In genomic region chr3:151276038-151277027, GRCh38 we compare ENCODE assay signal across 10 cellular contexts. TPM values are rescaled to one million over a fixed set of nuclear protein-coding genes. Genes with fewer than 3 reads are reported as not detected.
DNase-seq lines count a peak whose midpoint lies in the region; ATAC-seq and TF ChIP-seq lines count a peak whose summit lies in the region.
"Had no signal": no experiment of that assay in that cellular context is flagged by ENCODE, and none has a peak within 500 bp of the region (broad histone marks: within the 10 kb centered on the region; RNA-seq: fewer than 3 reads in every experiment).

No MANE protein-coding gene starts in this region.

- no peak for TF ChIP-seq CTCF in psoas muscle (IDR thresholded peaks at IDR 0.05)

- H3K4me1 Mint-ChIP-seq in stimulated activated naive B cell treated with anti-CD40 and anti-IgM and Interleukin-4, amounts not matched to agents 10 μg/mL and 1 μg/mL and 100 μg/mL, for 72 hours, result peaks cover 45 to 84% of the 10 kb centered on the region in 2 donors

- no peaks in the 10 kb centered on the region for H3K36me3 ChIP-seq in psoas muscle (ENCODE audit: insufficient read depth in 1 of 2, low read depth in 1 of 2)

- 81 to 87% (median 84%) methylated on average over 8 of the region's 8 CpGs for WGBS in psoas muscle, 3 donors

- H3K27me3 ChIP-seq in psoas muscle (ENCODE audit: insufficient read depth in 3 of 3, low read length in 2 of 3), result no peaks in the 10 kb centered on the region

- H3K4me1 ChIP-seq in psoas muscle, result no peaks in the 10 kb centered on the region

- H3K9me3 ChIP-seq in psoas muscle, result no peaks in the 10 kb centered on the region

- H3K27ac Mint-ChIP-seq in stimulated activated naive B cell treated with anti-CD40 and anti-IgM and Interleukin-4, amounts not matched to agents 10 μg/mL and 1 μg/mL and 100 μg/mL, for 72 hours, result peak overlapping the region; percentile 90

- H3K4me3 ChIP-seq in psoas muscle, result no peak overlapping the region

- intact Hi-C loops in psoas muscle (cut with DNase I), result loop anchor here in 1 of 2 donors (10.0 kb wide), 1 partner anchor 552 kb away; no protein-coding TSS in a partner anchor

- ATAC-seq in HG02973 (IDR thresholded peaks at IDR 0.05; ENCODE audit: unreplicated experiment) (peak; percentile 64), HG03439 (IDR thresholded peaks at IDR 0.05; ENCODE audit: unreplicated experiment) (no peak), psoas muscle (no peak)
- peak; percentile 82 to 85 for ATAC-seq in stimulated activated naive B cell treated with anti-CD40 and anti-IgM and Interleukin-4, amounts not matched to agents 10 μg/mL and 1 μg/mL and 100 μg/mL, for 72 hours (replicated peaks)

- DNase-seq in activated CD8-positive, alpha-beta memory T cell treated with anti-CD3 and anti-CD28 coated beads, Interleukin-2, amount 50 U/mL, for 4 hours, result peak; percentile 15
- no peak for DNase-seq in activated CD8-positive, alpha-beta memory T cell treated with anti-CD3 and anti-CD28 coated beads, Interleukin-2, amount 50 U/mL, for 48 hours
- DNase-seq in activated CD4-positive, alpha-beta T cell treated with anti-CD3 and anti-CD28 coated beads, Interleukin-2, amount 50 U/mL, for 4 hours, result peak; percentile 4 to 15
- DNase-seq in stimulated activated naive B cell treated with anti-CD40 and anti-IgM and Interleukin-4, amounts not matched to agents 10 μg/mL and 1 μg/mL and 100 μg/mL, for 72 hours, result peak; percentile 43
- DNase-seq in substantia nigra (lab: John Stamatoyannopoulos, UW) (no peak), psoas muscle (no peak)

- H3K4me3 Mint-ChIP-seq in stimulated activated naive B cell treated with anti-CD40 and anti-IgM and Interleukin-4, amounts not matched to agents 10 μg/mL and 1 μg/mL and 100 μg/mL, for 72 hours, result peak overlapping the region; percentile 71 to 72

- no peaks in the 10 kb centered on the region for H3K27me3 Mint-ChIP-seq in stimulated activated naive B cell treated with anti-CD40 and anti-IgM and Interleukin-4, amounts not matched to agents 10 μg/mL and 1 μg/mL and 100 μg/mL, for 72 hours

- H3K27ac ChIP-seq in substantia nigra (ENCODE audit: low read depth, low read length, poor library complexity, severe bottlenecking) (no peak overlapping the region), psoas muscle (no peak overlapping the region)

- no peaks in the 10 kb centered on the region for H3K9me3 Mint-ChIP-seq in stimulated activated naive B cell treated with anti-CD40 and anti-IgM and Interleukin-4, amounts not matched to agents 10 μg/mL and 1 μg/mL and 100 μg/mL, for 72 hours

- no peaks in the 10 kb centered on the region for H3K36me3 Mint-ChIP-seq in stimulated activated naive B cell treated with anti-CD40 and anti-IgM and Interleukin-4, amounts not matched to agents 10 μg/mL and 1 μg/mL and 100 μg/mL, for 72 hours

RNA-seq across cellular contexts. Expression of gene P2RY14, which starts 2.0 kb away (rescaled TPM):
- 1 to 10 TPM; 1.2 to 1.9 (median 1.7) TPM for total RNA-seq in psoas muscle
- polyA plus RNA-seq in psoas muscle, result 1 to 10 TPM in 1 of 3 donors, under 1 TPM in 2; 0.55 to 1.2 (median 0.96) TPM
- total RNA-seq: SK-MEL-5 had no signal

RNA-seq across cellular contexts. Expression of gene GPR87, which starts 40.3 kb away (rescaled TPM):
- not detected for total RNA-seq in psoas muscle
- not detected for polyA plus RNA-seq in psoas muscle
- total RNA-seq: mesenteric fat pad, SK-MEL-5 had no signal

RNA-seq across cellular contexts. Expression of gene P2RY13, which starts 53.0 kb away (rescaled TPM):
- total RNA-seq in psoas muscle, result under 1 TPM; 0.28 to 0.88 (median 0.67) TPM
- polyA plus RNA-seq in psoas muscle, result under 1 TPM; 0.03 to 0.12 (median 0.07) TPM
- total RNA-seq: SK-MEL-5 had no signal

Comparison
In these comparisons a context has a peak if more than half of its experiments do, and no peak if none do; other contexts are left out.
1. DNase-seq: peak in activated CD8-positive, alpha-beta memory T cell treated with anti-CD3 and anti-CD28 coated beads, Interleukin-2, amount 50 U/mL, for 4 hours (single experiment), activated CD4-positive, alpha-beta T cell treated with anti-CD3 and anti-CD28 coated beads, Interleukin-2, amount 50 U/mL, for 4 hours (2 of 2) and stimulated activated naive B cell treated with anti-CD40 and anti-IgM and Interleukin-4, amounts not matched to agents 10 μg/mL and 1 μg/mL and 100 μg/mL, for 72 hours (single experiment); none in activated CD8-positive, alpha-beta memory T cell treated with anti-CD3 and anti-CD28 coated beads, Interleukin-2, amount 50 U/mL, for 48 hours (single experiment), substantia nigra (0 of 49) and psoas muscle (0 of 2).
2. ATAC-seq: peak in HG02973 (single experiment) and stimulated activated naive B cell treated with anti-CD40 and anti-IgM and Interleukin-4, amounts not matched to agents 10 μg/mL and 1 μg/mL and 100 μg/mL, for 72 hours (2 of 2); none in HG03439 (single experiment) and psoas muscle (0 of 4).